Comparison of ENCODE assay signal across 20 cellular contexts in the genomic region with DNA sequence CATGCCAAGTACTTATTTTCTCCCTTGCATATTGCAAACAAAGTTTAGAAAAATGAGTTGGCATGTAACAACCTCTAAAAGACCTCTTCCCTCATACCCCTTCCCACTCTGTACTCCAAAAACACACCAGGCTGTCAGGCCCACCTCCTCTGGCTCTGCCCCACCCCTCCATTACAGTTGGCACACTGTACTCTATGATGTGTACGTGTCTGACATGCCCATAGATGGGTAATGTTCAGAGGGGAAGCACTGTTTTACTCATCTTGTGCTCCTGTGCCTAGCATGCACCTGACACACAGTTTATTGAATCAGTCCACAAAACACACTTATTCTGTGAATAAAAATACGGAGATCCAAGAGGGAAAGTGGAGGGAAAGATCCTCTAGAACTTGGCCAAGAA. TPM values are rescaled to one million over a fixed set of nuclear protein-coding genes. Genes with fewer than 3 reads are reported as not detected.
DNase-seq lines count a peak whose midpoint lies in the region; ATAC-seq, FAIRE-seq and TF ChIP-seq lines count a peak whose summit lies in the region.
"Had no signal": no experiment of that assay in that cellular context is flagged by ENCODE, and none has a peak within 500 bp of the region (broad histone marks: within the 10 kb centered on the region; RNA-seq: fewer than 3 reads in every experiment).

No MANE protein-coding gene starts in this region.

- no peaks in the 10 kb centered on the region for H3K27me3 Mint-ChIP-seq in activated naive CD4-positive, alpha-beta T cell treated with anti-CD3 and anti-CD28 coated beads for 36 hours (ENCODE audit: low read depth)
- no peaks in the 10 kb centered on the region for H3K27me3 Mint-ChIP-seq in activated naive CD4-positive, alpha-beta T cell treated with anti-CD3 and anti-CD28 coated beads, Interleukin-2, amount 10 ng/mL, durations not matched to agents 7 days and 5 days
- no peaks in the 10 kb centered on the region for H3K27me3 Mint-ChIP-seq in HFFc6 (ENCODE audit: insufficient read depth)
- H3K27me3 Mint-ChIP-seq: CD4-positive, CD25-positive, alpha-beta regulatory T cell; CD8-positive, alpha-beta memory T cell had no signal

- ATAC-seq in gastroesophageal sphincter, result no peak
- ATAC-seq: HCT116 had no signal

- H3K9ac ChIP-seq in OCI-LY3 (ENCODE audit: low read length), result peak overlapping the region; percentile 8; the same call in 1 of the 2 replicates
- H3K9ac ChIP-seq: KMS-11 had no signal

- FAIRE-seq in GM12892 (lab: Jason Lieb, UNC), result peak; percentile 14
- FAIRE-seq: G401.6 had no signal

- no peak for TF ChIP-seq EP300 in gastroesophageal sphincter (IDR thresholded peaks at IDR 0.05)

- H3K27me3 ChIP-seq in OCI-LY3 (ENCODE audit: low read depth, low read length), result no peaks in the 10 kb centered on the region
- no peaks in the 10 kb centered on the region for H3K27me3 ChIP-seq in gastroesophageal sphincter
- H3K27me3 ChIP-seq: BE2C had no signal

- H2AFZ ChIP-seq in OCI-LY3 (ENCODE audit: low read depth, low read length), result no peak overlapping the region

- H3K27ac ChIP-seq in OCI-LY3 (ENCODE audit: low read length), result peak overlapping the region; percentile 58
- H3K27ac ChIP-seq in gastroesophageal sphincter, result no peak overlapping the region
- H3K27ac ChIP-seq: KMS-11 had no signal

- no peaks in the 10 kb centered on the region for H3K9me3 Mint-ChIP-seq in activated naive CD4-positive, alpha-beta T cell treated with anti-CD3 and anti-CD28 coated beads for 36 hours
- no peaks in the 10 kb centered on the region for H3K9me3 Mint-ChIP-seq in activated naive CD4-positive, alpha-beta T cell treated with anti-CD3 and anti-CD28 coated beads, Interleukin-2, amount 10 ng/mL, durations not matched to agents 7 days and 5 days
- no peaks in the 10 kb centered on the region for H3K9me3 Mint-ChIP-seq in HFFc6
- H3K9me3 Mint-ChIP-seq: CD4-positive, CD25-positive, alpha-beta regulatory T cell; CD8-positive, alpha-beta memory T cell had no signal

- H3K4me1 Mint-ChIP-seq in activated naive CD4-positive, alpha-beta T cell treated with anti-CD3 and anti-CD28 coated beads for 36 hours (ENCODE audit: low read depth), result peaks cover 2% of the 10 kb centered on the region
- H3K4me1 Mint-ChIP-seq in activated naive CD4-positive, alpha-beta T cell treated with anti-CD3 and anti-CD28 coated beads, Interleukin-2, amount 10 ng/mL, durations not matched to agents 7 days and 5 days, result no peaks in the 10 kb centered on the region
- H3K4me1 Mint-ChIP-seq in HFFc6 (ENCODE audit: low read depth), result no peaks in the 10 kb centered on the region

- peak; percentile 14 for DNase-seq in activated naive CD4-positive, alpha-beta T cell treated with anti-CD3 and anti-CD28 coated beads for 36 hours
- DNase-seq in activated naive CD4-positive, alpha-beta T cell treated with anti-CD3 and anti-CD28 coated beads, Interleukin-2, amount 10 ng/mL, durations not matched to agents 7 days and 5 days, result no peak
- no peak for DNase-seq in GM12892 (ENCODE audit: insufficient read length)
- DNase-seq in HCEC 1CT, result no peak
- DNase-seq in HFFc6, result no peak
- DNase-seq: BE2C; C1 segment of cervical spinal cord; CD4-positive, CD25-positive, alpha-beta regulatory T cell; CD8-positive, alpha-beta memory T cell; COR-L47; DMS 273 treated with DMSO at 0.1 percent for 48 hours; DMS53; DND-41 had no signal

- H3K4me3 ChIP-seq in OCI-LY3 (ENCODE audit: low read length) (peak overlapping the region; percentile 6; the same call in 1 of the 2 replicates), gastroesophageal sphincter (no peak overlapping the region)

- H3K36me3 ChIP-seq in OCI-LY3 (replicated peaks; ENCODE audit: low read depth, low read length) (peaks cover 47% of the 10 kb centered on the region), gastroesophageal sphincter (peaks cover 0 to 27% of the 10 kb centered on the region in 2 donors)

- TF ChIP-seq POLR2A in GM12892 (IDR thresholded peaks at IDR 0.05; ENCODE audit: low read depth, low read length) (no peak), gastroesophageal sphincter (IDR thresholded peaks at IDR 0.05) (no peak)

- no peak overlapping the region for H3K27ac Mint-ChIP-seq in activated naive CD4-positive, alpha-beta T cell treated with anti-CD3 and anti-CD28 coated beads for 36 hours
- no peak overlapping the region for H3K27ac Mint-ChIP-seq in activated naive CD4-positive, alpha-beta T cell treated with anti-CD3 and anti-CD28 coated beads, Interleukin-2, amount 10 ng/mL, durations not matched to agents 7 days and 5 days
- no peak overlapping the region for H3K27ac Mint-ChIP-seq in HFFc6
- H3K27ac Mint-ChIP-seq: CD4-positive, CD25-positive, alpha-beta regulatory T cell; CD8-positive, alpha-beta memory T cell had no signal

- H3K79me2 ChIP-seq in OCI-LY3 (ENCODE audit: low read length), result peaks cover 42% of the 10 kb centered on the region

- H3K4me1 ChIP-seq in OCI-LY3 (ENCODE audit: low read length), result peaks cover 34% of the 10 kb centered on the region
- no peaks in the 10 kb centered on the region for H3K4me1 ChIP-seq in gastroesophageal sphincter
- H3K4me1 ChIP-seq: BE2C had no signal

- H4K20me1 ChIP-seq in OCI-LY3 (ENCODE audit: insufficient read depth, low read length), result peaks cover 7% of the 10 kb centered on the region

- H3K9me3 ChIP-seq in OCI-LY3 (ENCODE audit: insufficient read depth, low read length), result no peaks in the 10 kb centered on the region
- no peaks in the 10 kb centered on the region for H3K9me3 ChIP-seq in gastroesophageal sphincter
- H3K9me3 ChIP-seq: BE2C had no signal

- intact Hi-C loops in activated naive CD4-positive, alpha-beta T cell treated with anti-CD3 and anti-CD28 coated beads for 36 hours (cut with micrococcal nuclease), result no loop called here

- CTCF ChIA-PET in activated naive CD4-positive, alpha-beta T cell treated with anti-CD3 and anti-CD28 coated beads for 36 hours (lab: Charles Lee), result no interaction called here
- CTCF ChIA-PET in activated naive CD4-positive, alpha-beta T cell treated with anti-CD3 and anti-CD28 coated beads, Interleukin-2, amount 10 ng/mL, durations not matched to agents 7 days and 5 days (lab: Charles Lee), result interaction anchor here (1.0 kb wide), 1 partner anchor 396 kb away, joined by 3 read pairs; no protein-coding TSS in a partner anchor

- peak overlapping the region; percentile 47 for H3K4me2 ChIP-seq in OCI-LY3 (ENCODE audit: low read length)
- H3K4me2 ChIP-seq: KMS-11 had no signal

- 88 to 100% methylated on average over 1 of the region's 2 CpGs for WGBS in gastroesophageal sphincter (ENCODE audit: low coverage in 1 of 2), 2 donors

- no peak for TF ChIP-seq CTCF in OCI-LY3 (IDR thresholded peaks at IDR 0.05; ENCODE audit: low read depth, low read length)
- TF ChIP-seq CTCF in gastroesophageal sphincter (IDR thresholded peaks at IDR 0.05), result no peak
- no peak for TF ChIP-seq CTCF in HFFc6 (IDR thresholded peaks at IDR 0.05)

- no peak overlapping the region for H3K4me3 Mint-ChIP-seq in activated naive CD4-positive, alpha-beta T cell treated with anti-CD3 and anti-CD28 coated beads for 36 hours
- no peak overlapping the region for H3K4me3 Mint-ChIP-seq in activated naive CD4-positive, alpha-beta T cell treated with anti-CD3 and anti-CD28 coated beads, Interleukin-2, amount 10 ng/mL, durations not matched to agents 7 days and 5 days
- H3K4me3 Mint-ChIP-seq in HFFc6, result no peak overlapping the region
- H3K4me3 Mint-ChIP-seq: CD4-positive, CD25-positive, alpha-beta regulatory T cell; CD8-positive, alpha-beta memory T cell had no signal

- peaks cover 6% of the 10 kb centered on the region for H3K36me3 Mint-ChIP-seq in activated naive CD4-positive, alpha-beta T cell treated with anti-CD3 and anti-CD28 coated beads for 36 hours (ENCODE audit: low read depth)
- H3K36me3 Mint-ChIP-seq in activated naive CD4-positive, alpha-beta T cell treated with anti-CD3 and anti-CD28 coated beads, Interleukin-2, amount 10 ng/mL, durations not matched to agents 7 days and 5 days, result peaks cover 20% of the 10 kb centered on the region
- peaks cover 9% of the 10 kb centered on the region; the same call in 1 of the 2 replicates for H3K36me3 Mint-ChIP-seq in HFFc6 (ENCODE audit: low read depth)

RNA-seq across cellular contexts. Expression of a gene that starts 45.6 kb away (rescaled TPM):
- total RNA-seq in activated naive CD4-positive, alpha-beta T cell treated with anti-CD3 and anti-CD28 coated beads for 36 hours, result not detected
- polyA plus RNA-seq in GM12892 (2012; ENCODE audit: missing spikeins), result not detected
- under 1 TPM in 1 of 4 donors, not detected in 3; 0.78 TPM for total RNA-seq in gastroesophageal sphincter
- not detected for total RNA-seq in HFFc6 (2021; fragmentation: NEBNext Ultra II Directional; extraction: Animal tissue kit (Norgen Biotek cat#: 25700))
- total RNA-seq: A172; CD4-positive, CD25-positive, alpha-beta regulatory T cell; CD8-positive, alpha-beta memory T cell; H4 had no signal
- polyA plus RNA-seq: CD4-positive, CD25-positive, alpha-beta regulatory T cell; CD8-positive, alpha-beta memory T cell had no signal
